Comparison of ENCODE assay signal across 24 cellular contexts in the genomic region with DNA sequence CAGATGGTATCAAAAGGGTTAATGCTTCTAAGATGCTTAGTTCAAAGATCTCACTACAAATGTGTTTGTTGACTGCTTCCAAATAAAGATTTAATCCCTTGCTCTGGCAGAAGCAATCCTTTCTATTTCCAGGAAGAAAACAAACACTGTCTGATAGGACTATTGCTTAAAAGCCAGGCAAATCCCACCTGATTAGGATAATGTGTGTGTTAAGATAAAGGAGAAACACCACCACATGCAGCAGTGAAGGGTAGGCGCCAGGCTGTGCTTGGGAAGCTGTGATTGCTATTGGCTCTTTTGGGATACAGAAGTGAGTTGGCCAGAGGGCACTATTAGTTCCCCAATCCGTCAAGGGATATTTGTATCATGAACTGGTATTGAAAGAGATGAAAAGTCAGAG.
A peak's percentile ranks its signal among the peaks of the same experiment; 100 is the strongest.
DNase-seq lines count a peak whose midpoint lies in the region; ATAC-seq and TF ChIP-seq lines count a peak whose summit lies in the region.
"Had no signal": no experiment of that assay in that cellular context is flagged by ENCODE, and none has a peak within 500 bp of the region (broad histone marks: within the 10 kb centered on the region; RNA-seq: fewer than 3 reads in every experiment).

No MANE protein-coding gene starts in this region.

- H3K79me2 ChIP-seq in PC-3 (ENCODE audit: low read length): no peaks in the 10 kb centered on the region
- H3K79me2 ChIP-seq in hepatocyte: no peaks in the 10 kb centered on the region

- H3K9ac ChIP-seq in PC-3 (ENCODE audit: low read length): no peak overlapping the region

- H4K20me1 ChIP-seq in PC-3 (ENCODE audit: low read length): no peaks in the 10 kb centered on the region
- H4K20me1 ChIP-seq in hepatocyte (ENCODE audit: insufficient read depth, poor library complexity, severe bottlenecking): no peaks in the 10 kb centered on the region

- CTCF ChIA-PET in PC-3 (lab: Charles Lee): interaction anchor here (0.6 kb wide), 1 partner anchor 60 kb away, joined by 6 read pairs; no protein-coding TSS in a partner anchor

- H3K27me3 ChIP-seq in PC-3 (ENCODE audit: low read length) (no peaks in the 10 kb centered on the region), hepatocyte (no peaks in the 10 kb centered on the region), prostate gland (replicated peaks; ENCODE audit: insufficient read depth) (no peaks in the 10 kb centered on the region)
- H3K27me3 ChIP-seq: BE2C, brain microvascular endothelial cell, sigmoid colon, SJSA1 had no signal

- H2AFZ ChIP-seq in PC-3 (ENCODE audit: low read length): 0 out of 2 replicates have a peak overlapping the region, but pooled peaks have one; percentile 52
- H2AFZ ChIP-seq in hepatocyte: no peak overlapping the region

- H3K9me2 ChIP-seq in PC-3 (replicated peaks; ENCODE audit: low read length) (no peaks in the 10 kb centered on the region), hepatocyte (replicated peaks; ENCODE audit: insufficient read depth) (no peaks in the 10 kb centered on the region)

- WGBS in hepatocyte (ENCODE audit: low lambda C conversion rate, missing lambda C conversion rate): 16% methylated on average over 2 of the region's 2 CpGs
- 62% methylated on average over 2 of the region's 2 CpGs for WGBS in prostate gland

- H3K4me1 ChIP-seq in PC-3 (ENCODE audit: insufficient read depth, low read length) (peaks cover 10% of the 10 kb centered on the region; the same call in 1 of the 2 replicates), hepatocyte (ENCODE audit: insufficient read depth) (peaks cover 16% of the 10 kb centered on the region), prostate gland (replicated peaks) (no peaks in the 10 kb centered on the region)
- H3K4me1 ChIP-seq: sigmoid colon, SJSA1 had no signal

- no peak for TF ChIP-seq POLR2A in prostate gland (IDR thresholded peaks at IDR 0.05)

- no peak overlapping the region for H3K4me3 ChIP-seq in PC-3 (ENCODE audit: low read length)
- no peak overlapping the region for H3K4me3 ChIP-seq in hepatocyte
- H3K4me3 ChIP-seq in skin epidermis: no peak overlapping the region
- H3K4me3 ChIP-seq in prostate gland: no peak overlapping the region
- H3K4me3 ChIP-seq: left ventricle myocardium inferior, sigmoid colon, SJSA1 had no signal

- no peaks in the 10 kb centered on the region for H3F3A ChIP-seq in PC-3 (ENCODE audit: low read length, unreplicated experiment)

- H3K27ac Mint-ChIP-seq in stimulated activated naive B cell treated with anti-CD40 and anti-IgM and Interleukin-4, amounts not matched to agents 10 μg/mL and 1 μg/mL and 100 μg/mL, for 72 hours: no peak overlapping the region
- H3K27ac Mint-ChIP-seq: activated CD8-positive, alpha-beta T cell treated with anti-CD3 and anti-CD28 coated beads for 36 hours; activated naive CD4-positive, alpha-beta T cell treated with anti-CD3 and anti-CD28 coated beads, Interleukin-2, amount 50 U/mL, for 24 hours; dendritic cell treated with granulocyte-macrophage colony-stimulating factor and Interleukin-4, amounts not matched to agents 40 ng/mL and 50 ng/mL, for 4 days; T-helper 2 cell treated with Interferon-gamma antibody and Interleukin-4, amounts not matched to agents 5 μg/mL and 100 μg/mL, for 36 hours had no signal

- H3K27ac ChIP-seq in PC-3 (ENCODE audit: low read length) (peak overlapping the region; percentile 45), hepatocyte (peak overlapping the region; percentile 41), skin epidermis (peak overlapping the region in 11 of 21 experiments; percentile 16 to 80 (median 46)), prostate gland (no peak overlapping the region)
- H3K27ac ChIP-seq: brain microvascular endothelial cell, left ventricle myocardium inferior, SJSA1 had no signal

- POLR2A ChIA-PET in PC-3 (lab: Charles Lee; ENCODE audit: unreplicated experiment): no interaction called here

- H3K36me3 ChIP-seq in PC-3 (ENCODE audit: low read depth, low read length) (no peaks in the 10 kb centered on the region), hepatocyte (replicated peaks; ENCODE audit: insufficient read depth, low read depth) (no peaks in the 10 kb centered on the region), prostate gland (no peaks in the 10 kb centered on the region)
- H3K36me3 ChIP-seq: BE2C, brain microvascular endothelial cell, left ventricle myocardium inferior, sigmoid colon, SJSA1 had no signal

- H3K9me3 ChIP-seq in PC-3 (ENCODE audit: low read length) (no peaks in the 10 kb centered on the region), hepatocyte (ENCODE audit: low read depth) (peaks cover 3% of the 10 kb centered on the region), prostate gland (no peaks in the 10 kb centered on the region)
- H3K9me3 ChIP-seq: BE2C, SJSA1 had no signal

- H3K4me3 Mint-ChIP-seq in stimulated activated naive B cell treated with anti-CD40 and anti-IgM and Interleukin-4, amounts not matched to agents 10 μg/mL and 1 μg/mL and 100 μg/mL, for 72 hours: no peak overlapping the region
- H3K4me3 Mint-ChIP-seq: activated CD8-positive, alpha-beta T cell treated with anti-CD3 and anti-CD28 coated beads for 36 hours; activated naive CD4-positive, alpha-beta T cell treated with anti-CD3 and anti-CD28 coated beads, Interleukin-2, amount 50 U/mL, for 24 hours; dendritic cell treated with granulocyte-macrophage colony-stimulating factor and Interleukin-4, amounts not matched to agents 40 ng/mL and 50 ng/mL, for 4 days; T-helper 2 cell treated with Interferon-gamma antibody and Interleukin-4, amounts not matched to agents 5 μg/mL and 100 μg/mL, for 36 hours had no signal

- peaks cover 0 to 3% of the 10 kb centered on the region in 2 donors for H3K4me1 Mint-ChIP-seq in stimulated activated naive B cell treated with anti-CD40 and anti-IgM and Interleukin-4, amounts not matched to agents 10 μg/mL and 1 μg/mL and 100 μg/mL, for 72 hours
- H3K4me1 Mint-ChIP-seq: activated naive CD4-positive, alpha-beta T cell treated with anti-CD3 and anti-CD28 coated beads, Interleukin-2, amount 50 U/mL, for 24 hours had no signal

- peaks cover 2 to 3% of the 10 kb centered on the region in 2 donors for H3K36me3 Mint-ChIP-seq in stimulated activated naive B cell treated with anti-CD40 and anti-IgM and Interleukin-4, amounts not matched to agents 10 μg/mL and 1 μg/mL and 100 μg/mL, for 72 hours
- H3K36me3 Mint-ChIP-seq: activated naive CD4-positive, alpha-beta T cell treated with anti-CD3 and anti-CD28 coated beads, Interleukin-2, amount 50 U/mL, for 24 hours had no signal

- no TSS peak for BruUV-seq in PC-3 (replicated peaks; lab: Mats Ljungman, UMichigan)

- DNase-seq in ELF-1 (ENCODE audit: low read depth, low spot score): peak; percentile 52
- no peak for DNase-seq in PC-3
- DNase-seq in hepatocyte (ENCODE audit: low spot score): no peak
- no peak for DNase-seq in NCI-H1694 (lab: John Stamatoyannopoulos, UW)
- no peak for DNase-seq in prostate gland (ENCODE audit: low spot score)
- DNase-seq in stimulated activated naive B cell treated with anti-CD40 and anti-IgM and Interleukin-4, amounts not matched to agents 10 μg/mL and 1 μg/mL and 100 μg/mL, for 72 hours: no peak
- DNase-seq: activated CD4-positive, CD25-positive, alpha-beta regulatory T cell; activated CD8-positive, alpha-beta T cell treated with anti-CD3 and anti-CD28 coated beads for 36 hours; activated T-cell treated with anti-CD3 and anti-CD28 coated beads, Interleukin-2, amount 50 U/mL, for 48 hours; BE2C; GDM1; left ventricle myocardium inferior; NCI-H1694 treated with DMSO at 0.1 percent for 48 hours; nucleus accumbens; sigmoid colon; stimulated activated CD4-positive, alpha-beta T cell treated with anti-CD3 and anti-CD28 coated beads, Interleukin-2, amount 100 ng/mL, for 48 hours had no signal

- no peaks in the 10 kb centered on the region for H3K27me3 Mint-ChIP-seq in stimulated activated naive B cell treated with anti-CD40 and anti-IgM and Interleukin-4, amounts not matched to agents 10 μg/mL and 1 μg/mL and 100 μg/mL, for 72 hours
- H3K27me3 Mint-ChIP-seq: activated naive CD4-positive, alpha-beta T cell treated with anti-CD3 and anti-CD28 coated beads, Interleukin-2, amount 50 U/mL, for 24 hours had no signal

- H3K9me3 Mint-ChIP-seq in stimulated activated naive B cell treated with anti-CD40 and anti-IgM and Interleukin-4, amounts not matched to agents 10 μg/mL and 1 μg/mL and 100 μg/mL, for 72 hours: peaks cover 5 to 8% of the 10 kb centered on the region in 2 donors

- H3K4me2 ChIP-seq in PC-3 (ENCODE audit: low read length): peak overlapping the region; percentile 54
- H3K4me2 ChIP-seq in hepatocyte: peak overlapping the region; percentile 38

- TF ChIP-seq CTCF in PC-3 (conservative IDR thresholded peaks at IDR 0.05; ENCODE audit: low read depth, low read length) (no peak), hepatocyte (IDR thresholded peaks at IDR 0.05; ENCODE audit: poor library complexity) (no peak), prostate gland (IDR thresholded peaks at IDR 0.05) (no peak)

- ATAC-seq in PC-3 (no peak), GM19023 (IDR thresholded peaks at IDR 0.05; ENCODE audit: unreplicated experiment) (no peak)
- ATAC-seq in stimulated activated naive B cell treated with anti-CD40 and anti-IgM and Interleukin-4, amounts not matched to agents 10 μg/mL and 1 μg/mL and 100 μg/mL, for 72 hours (replicated peaks): no peak
- ATAC-seq: HepG2 had no signal

- intact Hi-C loops in PC-3 (cut with micrococcal nuclease) (no loop called here), prostate gland (cut with DNase I) (loop anchor here (5.0 kb wide), 2 partner anchors 62 to 232 kb away; a partner anchor contains a TSS)

Comparison
In these comparisons a context has a peak if more than half of its experiments do, and no peak if none do; other contexts are left out.
1. H3K27ac ChIP-seq: peak in PC-3 (single experiment), hepatocyte (single experiment) and skin epidermis (11 of 21); none in prostate gland (0 of 2).